8 cellular contexts compared by ENCODE assay signal in genomic region chr10:16986406-16987128, GRCh38.
DNase-seq lines count a peak whose midpoint lies in the region; ATAC-seq, FAIRE-seq and TF ChIP-seq lines count a peak whose summit lies in the region.
"Had no signal": no experiment of that assay in that cellular context is flagged by ENCODE, and none has a peak within 500 bp of the region (broad histone marks: within the 10 kb centered on the region; RNA-seq: fewer than 3 reads in every experiment).

No MANE protein-coding gene starts in this region.

- intact Hi-C loops in endothelial cell of umbilical vein (cut with micrococcal nuclease) = loop anchor here (1.0 kb wide), 2 partner anchors 18 to 130 kb away; no protein-coding TSS in a partner anchor
- intact Hi-C loops in vagina (cut with DNase I) = no loop called here

- peaks cover 12% of the 10 kb centered on the region for H3K4me1 Mint-ChIP-seq in mesothelial cell of epicardium

- peak overlapping the region; percentile 69 for H2AFZ ChIP-seq in endothelial cell of umbilical vein (ENCODE audit: low read depth, low read length)

- ATAC-seq in HG03039 (IDR thresholded peaks at IDR 0.05; ENCODE audit: unreplicated experiment) = no peak
- no peak for ATAC-seq in HG02571 (IDR thresholded peaks at IDR 0.05; ENCODE audit: unreplicated experiment)

- no peaks in the 10 kb centered on the region for H3K79me2 ChIP-seq in endothelial cell of umbilical vein (ENCODE audit: control insufficient read depth, insufficient read depth, low read length)

- TF ChIP-seq POLR2A in Peyer's patch (IDR thresholded peaks at IDR 0.05) = no peak
- no peak for TF ChIP-seq POLR2A in endothelial cell of umbilical vein (IDR thresholded peaks at IDR 0.05; ENCODE audit: low read depth, low read length)
- TF ChIP-seq POLR2A in vagina (IDR thresholded peaks at IDR 0.05) = no peak

- H3K9me1 ChIP-seq in endothelial cell of umbilical vein (replicated peaks; ENCODE audit: control insufficient read depth, extremely low read depth, insufficient read depth, low read length) = no peaks in the 10 kb centered on the region

- H3K4me2 ChIP-seq in endothelial cell of umbilical vein (ENCODE audit: insufficient read depth, low read length) = peak overlapping the region; percentile 40

- CTCF ChIA-PET in endothelial cell of umbilical vein (lab: Charles Lee) = interaction anchor here (0.6 to 1.7 kb wide), 9 partner anchors 8 to 242 kb away, joined by 3 to 11 read pairs (median 4); no protein-coding TSS in a partner anchor

- H3K27me3 ChIP-seq in Peyer's patch (no peaks in the 10 kb centered on the region), endothelial cell of umbilical vein (ENCODE audit: control insufficient read depth in 2 of 2, insufficient read depth in 2 of 2, low read length in 2 of 2) (no peaks in the 10 kb centered on the region), vagina (no peaks in the 10 kb centered on the region)

- DNase-seq in Peyer's patch (no peak), endothelial cell of umbilical vein (ENCODE audit: low read depth, low spot score) (peak; percentile 88), mesothelial cell of epicardium (ENCODE audit: low spot score in 2 of 2, unreplicated experiment in 2 of 2) (no peak), vagina (ENCODE audit: extremely low spot score in 2 of 2) (no peak), inferior parietal cortex (ENCODE audit: extremely low spot score) (no peak)
- DNase-seq: NCI-H524 had no signal

- H3K4me1 ChIP-seq in Peyer's patch = no peaks in the 10 kb centered on the region
- H3K4me1 ChIP-seq in endothelial cell of umbilical vein (ENCODE audit: control insufficient read depth, extremely low read depth, insufficient read depth, low read length) = peaks cover 27% of the 10 kb centered on the region
- peaks cover 27% of the 10 kb centered on the region for H3K4me1 ChIP-seq in vagina

- FAIRE-seq in endothelial cell of umbilical vein (lab: Jason Lieb, UNC) = no peak

- H3K27ac Mint-ChIP-seq in mesothelial cell of epicardium = peak overlapping the region; percentile 74

- H3K9me3 ChIP-seq in Peyer's patch (no peaks in the 10 kb centered on the region), endothelial cell of umbilical vein (replicated peaks; ENCODE audit: control insufficient read depth, insufficient read depth, low read length) (no peaks in the 10 kb centered on the region), vagina (no peaks in the 10 kb centered on the region)

- H3K4me3 ChIP-seq in Peyer's patch = no peak overlapping the region
- H3K4me3 ChIP-seq in endothelial cell of umbilical vein (replicated peaks in 1 of 3; ENCODE audit: insufficient read depth in 1 of 3, low read depth in 1 of 3, low read length in 3 of 3) = no peak overlapping the region
- no peak overlapping the region for H3K4me3 ChIP-seq in vagina

- H3K36me3 Mint-ChIP-seq in mesothelial cell of epicardium = peaks cover 3% of the 10 kb centered on the region

- no peaks in the 10 kb centered on the region for H4K20me1 ChIP-seq in endothelial cell of umbilical vein (replicated peaks; ENCODE audit: control insufficient read depth, extremely low read depth, insufficient read depth, low read length)

- no peak overlapping the region for H3K4me3 Mint-ChIP-seq in mesothelial cell of epicardium

- H3K9ac ChIP-seq in endothelial cell of umbilical vein (replicated peaks; ENCODE audit: extremely low read depth, insufficient read depth, low read length) = peak overlapping the region; percentile 76

- dilution Hi-C loops in endothelial cell of umbilical vein (cut with MboI; ENCODE audit: extremely low pct_ligation_motif_present, low sequenced_read_pairs) = no loop called here

- TF ChIP-seq CTCF in Peyer's patch (IDR thresholded peaks at IDR 0.05) (no peak), endothelial cell of umbilical vein (IDR thresholded peaks at IDR 0.05; ENCODE audit: extremely low read depth in 1 of 2, insufficient read depth in 1 of 2, low read depth in 1 of 2, low read length in 2 of 2) (no peak), mesothelial cell of epicardium (IDR thresholded peaks at IDR 0.05; ENCODE audit: unreplicated experiment) (no peak), vagina (IDR thresholded peaks at IDR 0.05) (no peak)

- H3K36me3 ChIP-seq in Peyer's patch = no peaks in the 10 kb centered on the region
- no peaks in the 10 kb centered on the region for H3K36me3 ChIP-seq in endothelial cell of umbilical vein (ENCODE audit: control insufficient read depth in 2 of 2, extremely low read depth in 1 of 2, insufficient read depth in 2 of 2, low read length in 2 of 2)
- H3K36me3 ChIP-seq in vagina = no peaks in the 10 kb centered on the region

- H3K9me3 Mint-ChIP-seq in mesothelial cell of epicardium = peaks cover 4% of the 10 kb centered on the region

- BruUV-seq in endothelial cell of umbilical vein (replicated peaks; lab: Mats Ljungman, UMichigan) = no TSS peak

- peak overlapping the region; percentile 19 to 62 (median 56) for H3K27ac ChIP-seq in Peyer's patch
- peak overlapping the region; percentile 96 for H3K27ac ChIP-seq in endothelial cell of umbilical vein (ENCODE audit: insufficient read depth, low read depth, low read length)
- H3K27ac ChIP-seq in vagina = peak overlapping the region; percentile 73

- H3K27me3 Mint-ChIP-seq in mesothelial cell of epicardium (ENCODE audit: low read depth) = no peaks in the 10 kb centered on the region

- POLR2A ChIA-PET in endothelial cell of umbilical vein (lab: Charles Lee) = interaction anchor here (0.6 to 2.1 kb wide), 4 partner anchors 10 to 245 kb away, joined by 3 to 8 read pairs (median 4); no protein-coding TSS in a partner anchor

TF ChIP-seq in endothelial cell of umbilical vein, 7 proteins besides CTCF, POLR2A, EP300 and RAD21:
- no peak for TF ChIP-seq FOS (IDR thresholded peaks at IDR 0.05; ENCODE audit: borderline replicate concordance, insufficient read depth, low read length)
- no peak for TF ChIP-seq EZH2 (IDR thresholded peaks at IDR 0.05; ENCODE audit: borderline replicate concordance, low read depth, low read length, severe bottlenecking)
- TF ChIP-seq POLR2AphosphoS5 (IDR thresholded peaks at IDR 0.05; ENCODE audit: insufficient read depth, low read depth, low read length) = no peak
- no peak for TF ChIP-seq MAX (IDR thresholded peaks at IDR 0.05; ENCODE audit: insufficient read depth, insufficient read length)
- no peak for TF ChIP-seq JUN (IDR thresholded peaks at IDR 0.05; ENCODE audit: borderline replicate concordance, insufficient read depth, insufficient read length, low read depth)
- TF ChIP-seq MYC (IDR thresholded peaks at IDR 0.05; ENCODE audit: low read depth, low read length) = no peak
- TF ChIP-seq GATA2 (IDR thresholded peaks at IDR 0.05; ENCODE audit: insufficient read depth, insufficient read length, low read depth, low read length) = no peak
TF ChIP-seq in endothelial cell of umbilical vein: peak in this region for 0.
